In the genomic region with DNA sequence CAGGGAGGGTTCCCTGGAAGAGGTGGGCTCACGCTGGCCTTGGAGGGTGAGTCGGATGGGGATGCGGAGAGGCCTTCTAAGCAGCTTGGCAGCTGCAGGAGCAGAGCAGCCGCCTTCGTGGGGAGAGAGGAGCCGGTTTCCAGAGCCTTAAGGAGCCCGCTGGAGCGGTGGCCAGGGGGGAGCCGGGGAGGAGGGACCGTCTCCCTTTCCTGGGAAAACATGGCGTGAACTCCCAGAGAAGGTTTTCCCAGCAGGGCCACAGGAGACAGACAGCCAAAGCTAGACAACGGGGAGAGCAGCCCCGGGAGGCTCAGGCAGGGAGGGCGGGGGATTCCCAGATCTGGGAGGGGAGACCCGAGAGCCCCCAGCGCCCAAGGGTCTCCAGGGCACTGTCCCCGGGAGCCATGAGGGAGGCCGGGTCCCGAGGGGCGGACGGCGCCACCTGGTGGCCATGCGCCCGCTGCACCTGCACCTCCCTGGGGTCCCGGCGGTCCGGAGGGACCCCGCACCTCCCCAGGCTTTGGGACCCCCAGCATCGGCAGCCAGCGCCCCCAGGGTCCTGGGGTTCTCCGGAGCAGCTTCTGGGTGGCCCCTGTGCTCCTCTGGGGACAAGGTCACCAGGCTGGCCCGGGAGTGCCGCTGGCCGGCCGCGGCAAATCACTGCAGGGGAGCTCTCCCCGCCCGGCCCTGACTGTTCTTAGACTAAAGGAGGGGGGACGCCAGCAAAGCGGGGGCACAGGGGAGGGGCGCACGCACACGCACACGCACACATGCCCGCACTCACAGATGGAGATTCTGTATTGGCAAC, we compare ENCODE assay signal across 8 cellular contexts. TPM values are rescaled to one million over a fixed set of nuclear protein-coding genes. Genes with fewer than 3 reads are reported as not detected.
DNase-seq lines count a peak whose midpoint lies in the region; ATAC-seq and TF ChIP-seq lines count a peak whose summit lies in the region.

No MANE protein-coding gene starts in this region.

- no peaks in the 10 kb centered on the region for H3K9me3 Mint-ChIP-seq in activated CD4-positive, alpha-beta memory T cell treated with anti-CD3 and anti-CD28 coated beads, Interleukin-2, amount 10 ng/mL, durations not matched to agents 7 days and 5 days
- no peaks in the 10 kb centered on the region for H3K9me3 Mint-ChIP-seq in mesothelial cell of epicardium

- H3K27me3 Mint-ChIP-seq in activated CD4-positive, alpha-beta memory T cell treated with anti-CD3 and anti-CD28 coated beads, Interleukin-2, amount 10 ng/mL, durations not matched to agents 7 days and 5 days: peaks cover 5% of the 10 kb centered on the region
- no peaks in the 10 kb centered on the region for H3K27me3 Mint-ChIP-seq in mesothelial cell of epicardium (ENCODE audit: low read depth)

- CTCF ChIA-PET in activated CD4-positive, alpha-beta memory T cell treated with anti-CD3 and anti-CD28 coated beads, Interleukin-2, amount 10 ng/mL, durations not matched to agents 7 days and 5 days (lab: Charles Lee): interaction anchor here (0.6 to 10.1 kb wide), 49 partner anchors 8 to 321 kb away, joined by 3 to 287 read pairs (median 4); partner anchors contain the start of genes KRTAP5-6 and PRR33

- DNase-seq in Caki2 (ENCODE audit: low read depth) (peak; percentile 45), KG1 (lab: John Stamatoyannopoulos, UW) (peak; percentile 26), mesothelial cell of epicardium (ENCODE audit: low spot score in 2 of 2, unreplicated experiment in 2 of 2) (peak; percentile 61 to 86)
- DNase-seq in activated CD4-positive, alpha-beta memory T cell treated with anti-CD3 and anti-CD28 coated beads, Interleukin-2, amount 10 ng/mL, durations not matched to agents 7 days and 5 days: peak; percentile 65
- DNase-seq in effector CD4-positive, alpha-beta T cell: peak; percentile 69
- peak; percentile 83 for DNase-seq in stimulated activated naive CD8-positive, alpha-beta T cell treated with anti-CD3 and anti-CD28 coated beads, Interleukin-15, Interleukin-2, amounts not matched to agents 100 U/mL and 50 U/mL, for 24 hours

- no peak overlapping the region for H3K4me3 Mint-ChIP-seq in activated CD4-positive, alpha-beta memory T cell treated with anti-CD3 and anti-CD28 coated beads, Interleukin-2, amount 10 ng/mL, durations not matched to agents 7 days and 5 days
- peak overlapping the region; percentile 43 for H3K4me3 Mint-ChIP-seq in mesothelial cell of epicardium

- POLR2A ChIA-PET in activated CD4-positive, alpha-beta memory T cell treated with anti-CD3 and anti-CD28 coated beads, Interleukin-2, amount 10 ng/mL, durations not matched to agents 7 days and 5 days (lab: Charles Lee): interaction anchor here (0.8 to 2.4 kb wide), 3 partner anchors 116 to 180 kb away, joined by 3 to 18 read pairs (median 3); no protein-coding TSS in a partner anchor

- no peaks in the 10 kb centered on the region for H3K36me3 Mint-ChIP-seq in activated CD4-positive, alpha-beta memory T cell treated with anti-CD3 and anti-CD28 coated beads, Interleukin-2, amount 10 ng/mL, durations not matched to agents 7 days and 5 days (ENCODE audit: low read depth)
- H3K36me3 Mint-ChIP-seq in mesothelial cell of epicardium: no peaks in the 10 kb centered on the region

- peak; percentile 99 for TF ChIP-seq CTCF in mesothelial cell of epicardium (IDR thresholded peaks at IDR 0.05; ENCODE audit: unreplicated experiment)

- peak; percentile 54 for ATAC-seq in stimulated activated naive CD8-positive, alpha-beta T cell treated with anti-CD3 and anti-CD28 coated beads, Interleukin-15, Interleukin-2, amounts not matched to agents 100 U/mL and 50 U/mL, for 24 hours
- no peak for ATAC-seq in GM18517 (IDR thresholded peaks at IDR 0.05; ENCODE audit: unreplicated experiment)
- no peak for ATAC-seq in HG02938 (IDR thresholded peaks at IDR 0.05; ENCODE audit: unreplicated experiment)

- H3K4me1 Mint-ChIP-seq in activated CD4-positive, alpha-beta memory T cell treated with anti-CD3 and anti-CD28 coated beads, Interleukin-2, amount 10 ng/mL, durations not matched to agents 7 days and 5 days: no peaks in the 10 kb centered on the region
- peaks cover 52% of the 10 kb centered on the region for H3K4me1 Mint-ChIP-seq in mesothelial cell of epicardium

- H3K27ac Mint-ChIP-seq in activated CD4-positive, alpha-beta memory T cell treated with anti-CD3 and anti-CD28 coated beads, Interleukin-2, amount 10 ng/mL, durations not matched to agents 7 days and 5 days: no peak overlapping the region
- peak overlapping the region; percentile 79 for H3K27ac Mint-ChIP-seq in mesothelial cell of epicardium

- in situ Hi-C loops in Caki2 (cut with HindIII; ENCODE audit: low pct_unique_long_range_greater_than_20kb, low sequenced_read_pairs): no loop called here

RNA-seq across cellular contexts. Expression of gene SYT8, which starts 2.4 kb away (rescaled TPM):
- total RNA-seq in Caki2 (2014; rRNA removed; shearing (Covaris generic); ENCODE audit: low replicate concordance): not detected in 2 replicates
- not detected for total RNA-seq in activated CD4-positive, alpha-beta memory T cell treated with anti-CD3 and anti-CD28 coated beads, Interleukin-2, amount 10 ng/mL, durations not matched to agents 7 days and 5 days
- total RNA-seq in mesothelial cell of epicardium: 1.2 to 2.1 TPM (median 1.9 TPM) in 3 replicates

RNA-seq across cellular contexts. Expression of gene TNNI2, which starts 6.4 kb away (rescaled TPM):
- total RNA-seq in Caki2 (2014; rRNA removed; shearing (Covaris generic); ENCODE audit: low replicate concordance): not detected in 2 replicates
- under 1 TPM; 0.38 to 0.60 TPM for total RNA-seq in activated CD4-positive, alpha-beta memory T cell treated with anti-CD3 and anti-CD28 coated beads, Interleukin-2, amount 10 ng/mL, durations not matched to agents 7 days and 5 days
- 0.59 to 1.3 TPM in 2 of 3 replicates, not detected in the other for total RNA-seq in mesothelial cell of epicardium

RNA-seq across cellular contexts. Expression of gene LSP1, which starts 20.5 kb away (rescaled TPM):
- not detected in 2 replicates for total RNA-seq in Caki2 (2014; rRNA removed; shearing (Covaris generic); ENCODE audit: low replicate concordance)
- 100 to 1,000 TPM; 590 TPM for total RNA-seq in activated CD4-positive, alpha-beta memory T cell treated with anti-CD3 and anti-CD28 coated beads, Interleukin-2, amount 10 ng/mL, durations not matched to agents 7 days and 5 days
- 4.9 to 5.2 TPM (median 4.9 TPM) in 3 replicates for total RNA-seq in mesothelial cell of epicardium

RNA-seq across cellular contexts. Expression of gene PRR33, which starts 59.3 kb away (rescaled TPM):
- not detected in 2 replicates for total RNA-seq in Caki2 (2014; rRNA removed; shearing (Covaris generic); ENCODE audit: low replicate concordance)
- under 1 TPM; 0.08 TPM for total RNA-seq in activated CD4-positive, alpha-beta memory T cell treated with anti-CD3 and anti-CD28 coated beads, Interleukin-2, amount 10 ng/mL, durations not matched to agents 7 days and 5 days
- total RNA-seq in mesothelial cell of epicardium: not detected in 3 replicates

Comparison
In these comparisons a context has a peak if more than half of its experiments do, and no peak if none do; other contexts are left out.
1. DNase-seq: peak in every context shown above with its lines; median percentile 83 in stimulated activated naive CD8-positive, alpha-beta T cell treated with anti-CD3 and anti-CD28 coated beads, Interleukin-15, Interleukin-2, amounts not matched to agents 100 U/mL and 50 U/mL, for 24 hours; 74 in mesothelial cell of epicardium; 69 in effector CD4-positive, alpha-beta T cell; 65 in activated CD4-positive, alpha-beta memory T cell treated with anti-CD3 and anti-CD28 coated beads, Interleukin-2, amount 10 ng/mL, durations not matched to agents 7 days and 5 days; 45 in Caki2; 26 in KG1.
2. RNA of gene LSP1, which starts 20.5 kb away (total RNA-seq): 590 TPM in activated CD4-positive, alpha-beta memory T cell treated with anti-CD3 and anti-CD28 coated beads, Interleukin-2, amount 10 ng/mL, durations not matched to agents 7 days and 5 days; 4.9 to 5.2 TPM in mesothelial cell of epicardium and not detected in Caki2; every median in the first group is over 10 times any median in the second.